In genomic region chr11:111870887-111871692, GRCh38 we compare ENCODE assay signal across 8 cellular contexts. TPM values are rescaled to one million over a fixed set of nuclear protein-coding genes. Genes with fewer than 3 reads are reported as not detected.
DNase-seq lines count a peak whose midpoint lies in the region; ATAC-seq, FAIRE-seq and TF ChIP-seq lines count a peak whose summit lies in the region.

TSS of gene ALG9 (minus strand) at chr11:111871581. CDS start at chr11:111871482, 99 bp downstream.

- WGBS in ectodermal cell, 2 experiments = 0% methylated on average over 51 of the region's 51 CpGs
- WGBS in lung, 2 donors = 0 to 1% methylated on average over 51 of the region's 51 CpGs

- H3K4me1 ChIP-seq in ectodermal cell (ENCODE audit: control insufficient read depth, insufficient read depth, low read length) (no peaks in the 10 kb centered on the region), lung (ENCODE audit: control insufficient read depth in 2 of 2, insufficient read depth in 2 of 2, low read length in 2 of 2) (peaks cover 0 to 8% of the 10 kb centered on the region in 2 donors)

- H3K9me3 ChIP-seq in ectodermal cell (ENCODE audit: control insufficient read depth, low read length) (no peaks in the 10 kb centered on the region), lung (ENCODE audit: control insufficient read depth in 2 of 2, insufficient read depth in 1 of 2, low read length in 1 of 2) (no peaks in the 10 kb centered on the region)

- ATAC-seq in HG03457 (IDR thresholded peaks at IDR 0.05; ENCODE audit: unreplicated experiment) (peak; percentile 71), lung (ENCODE audit: insufficient read depth, low FRiP score) (peak; percentile 91)

- peak within 1 kb of the TSS; percentile 85 for H3K27ac Mint-ChIP-seq in activated CD4-positive, alpha-beta memory T cell treated with anti-CD3 and anti-CD28 coated beads, Interleukin-2, amount 10 ng/mL, durations not matched to agents 7 days and 5 days

- TF ChIP-seq CTCF in C4-2B (conservative IDR thresholded peaks at IDR 0.05) (peak; percentile 48), lung (IDR thresholded peaks at IDR 0.05; ENCODE audit: control extremely low read depth, extremely low read depth) (no peak)

- peaks cover 32% of the 10 kb centered on the region for H3K4me1 Mint-ChIP-seq in activated CD4-positive, alpha-beta memory T cell treated with anti-CD3 and anti-CD28 coated beads, Interleukin-2, amount 10 ng/mL, durations not matched to agents 7 days and 5 days

- H3K4me3 ChIP-seq in ectodermal cell (ENCODE audit: insufficient read depth, low read depth, low read length) = peak within 1 kb of the TSS; percentile 84
- peak within 1 kb of the TSS; percentile 89 for H3K4me3 ChIP-seq in lung

- H3K27me3 Mint-ChIP-seq in activated CD4-positive, alpha-beta memory T cell treated with anti-CD3 and anti-CD28 coated beads, Interleukin-2, amount 10 ng/mL, durations not matched to agents 7 days and 5 days = no peaks in the 10 kb centered on the region

- POLR2A ChIA-PET in activated CD4-positive, alpha-beta memory T cell treated with anti-CD3 and anti-CD28 coated beads, Interleukin-2, amount 10 ng/mL, durations not matched to agents 7 days and 5 days (lab: Charles Lee) = interaction anchor here (0.9 to 2.5 kb wide), 9 partner anchors 9 to 106 kb away, joined by 3 to 23 read pairs (median 5); partner anchors contain the start of genes C11orf52, CFAP68, FDXACB1 and PPP2R1B

- CTCF ChIA-PET in activated CD4-positive, alpha-beta memory T cell treated with anti-CD3 and anti-CD28 coated beads, Interleukin-2, amount 10 ng/mL, durations not matched to agents 7 days and 5 days (lab: Charles Lee) = interaction anchor here (0.6 to 3.4 kb wide), 22 partner anchors 9 to 1436 kb away, joined by 3 to 16 read pairs (median 4); partner anchors contain the start of genes CFAP68, NKAPD1 and PIH1D2

- H3K9me3 Mint-ChIP-seq in activated CD4-positive, alpha-beta memory T cell treated with anti-CD3 and anti-CD28 coated beads, Interleukin-2, amount 10 ng/mL, durations not matched to agents 7 days and 5 days = no peaks in the 10 kb centered on the region

- no peaks in the 10 kb centered on the region for H3K36me3 ChIP-seq in ectodermal cell (ENCODE audit: control insufficient read depth, insufficient read depth, low read length)
- peaks cover 6 to 12% of the 10 kb centered on the region in 2 donors for H3K36me3 ChIP-seq in lung (ENCODE audit: control insufficient read depth in 2 of 2, insufficient read depth in 2 of 2, low read length in 2 of 2)

- peak; percentile 96 for FAIRE-seq in GM19239 (lab: Jason Lieb, UNC)

- peaks cover 33% of the 10 kb centered on the region for H3K36me3 Mint-ChIP-seq in activated CD4-positive, alpha-beta memory T cell treated with anti-CD3 and anti-CD28 coated beads, Interleukin-2, amount 10 ng/mL, durations not matched to agents 7 days and 5 days (ENCODE audit: low read depth)

- H3K27me3 ChIP-seq in ectodermal cell (ENCODE audit: control insufficient read depth, insufficient read depth, low read length, poor library complexity, severe bottlenecking) = no peaks in the 10 kb centered on the region
- no peaks in the 10 kb centered on the region for H3K27me3 ChIP-seq in lung (ENCODE audit: control insufficient read depth, insufficient read depth)

- peak within 1 kb of the TSS; percentile 90 for H3K27ac ChIP-seq in C4-2B
- peak within 1 kb of the TSS; percentile 27 for H3K27ac ChIP-seq in ectodermal cell (ENCODE audit: insufficient read depth, low read depth, low read length, poor library complexity, severe bottlenecking)
- peak within 1 kb of the TSS; percentile 90 to 95 for H3K27ac ChIP-seq in lung (ENCODE audit: low read depth in 1 of 2, low read length in 1 of 2)

- DNase-seq in GM19239 (ENCODE audit: insufficient read length, low spot score) = peak; percentile 55
- DNase-seq in NCI-H748 (lab: John Stamatoyannopoulos, UW; ENCODE audit: unreplicated experiment) = peak; percentile 78
- peak; percentile 89 for DNase-seq in activated CD4-positive, alpha-beta memory T cell treated with anti-CD3 and anti-CD28 coated beads, Interleukin-2, amount 10 ng/mL, durations not matched to agents 7 days and 5 days
- peak; percentile 85 for DNase-seq in lung (ENCODE audit: low spot score)
- DNase-seq in stimulated activated CD4-positive, alpha-beta T cell treated with anti-CD3 and anti-CD28 coated beads, TNF-alpha, amount 100 ng/mL, for 48 hours (ENCODE audit: low read depth in 3 of 3) = peak; percentile 69 to 88 (median 85)

- H3K4me3 Mint-ChIP-seq in activated CD4-positive, alpha-beta memory T cell treated with anti-CD3 and anti-CD28 coated beads, Interleukin-2, amount 10 ng/mL, durations not matched to agents 7 days and 5 days = peak within 1 kb of the TSS; percentile 91

RNA-seq across cellular contexts. Expression of gene ALG9, which starts in this region (rescaled TPM):
- 10 to 100 TPM; 24.8 to 25.0 TPM for total RNA-seq in activated CD4-positive, alpha-beta memory T cell treated with anti-CD3 and anti-CD28 coated beads, Interleukin-2, amount 10 ng/mL, durations not matched to agents 7 days and 5 days
- 47.0 TPM for polyA plus RNA-seq in ectodermal cell (2013, experiment 1 of 4)
- 44.8 TPM for polyA plus RNA-seq in ectodermal cell (2013, experiment 2 of 4)
- polyA plus RNA-seq in ectodermal cell (2013, experiment 3 of 4) = 39.6 TPM
- 47.1 TPM for polyA plus RNA-seq in ectodermal cell (2013, experiment 4 of 4)
- 10 to 100 TPM; 24.7 to 43.4 TPM for total RNA-seq in lung
- polyA plus RNA-seq in lung = 10 to 100 TPM; 11.4 to 27.2 TPM

Comparison
In these comparisons a context has a peak if more than half of its experiments do, and no peak if none do; other contexts are left out.
1. Peak in every context shown above with its lines: DNase-seq, ATAC-seq, H3K4me3 ChIP-seq and H3K27ac ChIP-seq.
2. H3K27ac ChIP-seq: peak in every context shown above with its lines; median percentile 92 in lung; 90 in C4-2B; 27 in ectodermal cell.